8 cellular contexts compared by ENCODE assay signal in genomic region chr1:211606327-211606913, GRCh38. TPM values are rescaled to one million over a fixed set of nuclear protein-coding genes. Genes with fewer than 3 reads are reported as not detected.
DNase-seq lines count a peak whose midpoint lies in the region; ATAC-seq, FAIRE-seq and TF ChIP-seq lines count a peak whose summit lies in the region.

No MANE protein-coding gene starts in this region.

- H3K36me3 Mint-ChIP-seq in natural killer cell treated with Interleukin-12 subunit alpha and Interleukin-12 subunit beta and Interleukin-15 and Interleukin-18, amount 100 ng/mL, for 72 hours: no peaks in the 10 kb centered on the region

- intact Hi-C loops in Right ventricle myocardium superior (cut with DNase I) (no loop called here), kidney (cut with DNase I) (no loop called here)

- H3K9me3 Mint-ChIP-seq in natural killer cell treated with Interleukin-12 subunit alpha and Interleukin-12 subunit beta and Interleukin-15 and Interleukin-18, amount 100 ng/mL, for 72 hours: no peaks in the 10 kb centered on the region

- H3K4me1 Mint-ChIP-seq in natural killer cell treated with Interleukin-12 subunit alpha and Interleukin-12 subunit beta and Interleukin-15 and Interleukin-18, amount 100 ng/mL, for 72 hours (ENCODE audit: low read depth in 2 of 2): peaks cover 28 to 29% of the 10 kb centered on the region in 2 donors

- H3K4me1 ChIP-seq in right atrium auricular region: peaks cover 0 to 9% of the 10 kb centered on the region in 2 donors
- H3K4me1 ChIP-seq in kidney (ENCODE audit: control insufficient read depth in 1 of 2, insufficient read depth in 1 of 2, low read depth in 1 of 2, low read length in 2 of 2): no peaks in the 10 kb centered on the region

- FAIRE-seq in kidney (lab: Jason Lieb, UNC): no peak

- H3K9ac ChIP-seq in kidney (ENCODE audit: low read length in 2 of 2): no peak overlapping the region

- H3K27me3 Mint-ChIP-seq in natural killer cell treated with Interleukin-12 subunit alpha and Interleukin-12 subunit beta and Interleukin-15 and Interleukin-18, amount 100 ng/mL, for 72 hours: no peaks in the 10 kb centered on the region

- H3K36me3 ChIP-seq in right atrium auricular region (no peaks in the 10 kb centered on the region), kidney (ENCODE audit: control insufficient read depth in 1 of 2, insufficient read depth in 2 of 2, low read length in 2 of 2) (no peaks in the 10 kb centered on the region)

- DNase-seq in Right ventricle myocardium superior: no peak
- no peak for DNase-seq in right atrium auricular region (ENCODE audit: low spot score)
- DNase-seq in UCSD-AML1 (lab: John Stamatoyannopoulos, UW; ENCODE audit: unreplicated experiment): peak; percentile 49
- no peak for DNase-seq in natural killer cell treated with Interleukin-12 subunit alpha and Interleukin-12 subunit beta and Interleukin-15 and Interleukin-18, amount 100 ng/mL, for 72 hours (ENCODE audit: low spot score)
- no peak for DNase-seq in foreskin fibroblast
- DNase-seq in kidney: no peak
- DNase-seq in activated CD4-positive, CD25-positive, alpha-beta regulatory T cell treated with anti-CD3 and anti-CD28 coated beads, Interleukin-2, amount 50 U/mL, for 72 hours: no peak

- peak overlapping the region; percentile 88 for H3K4me3 Mint-ChIP-seq in natural killer cell treated with Interleukin-12 subunit alpha and Interleukin-12 subunit beta and Interleukin-15 and Interleukin-18, amount 100 ng/mL, for 72 hours

- H3K4me3 ChIP-seq in right atrium auricular region: peak overlapping the region in 1 of 2 donors; percentile 1
- H3K4me3 ChIP-seq in foreskin fibroblast (ENCODE audit: low read depth in 1 of 2, low read length in 2 of 2): no peak overlapping the region
- H3K4me3 ChIP-seq in kidney (ENCODE audit: low read length in 2 of 2): no peak overlapping the region

- H3K27ac Mint-ChIP-seq in natural killer cell treated with Interleukin-12 subunit alpha and Interleukin-12 subunit beta and Interleukin-15 and Interleukin-18, amount 100 ng/mL, for 72 hours: peak overlapping the region; percentile 94 to 98

- TF ChIP-seq CTCF in right atrium auricular region (IDR thresholded peaks at IDR 0.05): no peak
- TF ChIP-seq CTCF in foreskin fibroblast (IDR thresholded peaks at IDR 0.05; ENCODE audit: low read depth, low read length): no peak
- TF ChIP-seq CTCF in kidney (IDR thresholded peaks at IDR 0.05; ENCODE audit: borderline replicate concordance, extremely low read depth, insufficient read depth): no peak

- ATAC-seq in Right ventricle myocardium superior (ENCODE audit: poor library complexity) (peak; percentile 50), HG03045 (IDR thresholded peaks at IDR 0.05; ENCODE audit: unreplicated experiment) (peak; percentile 83)
- peak; percentile 69 to 76 for ATAC-seq in natural killer cell treated with Interleukin-12 subunit alpha and Interleukin-12 subunit beta and Interleukin-15 and Interleukin-18, amount 100 ng/mL, for 72 hours

- H3K9me3 ChIP-seq in right atrium auricular region (no peaks in the 10 kb centered on the region), kidney (ENCODE audit: control insufficient read depth in 1 of 2, low read length in 2 of 2) (no peaks in the 10 kb centered on the region)

- H3K27ac ChIP-seq in right atrium auricular region: no peak overlapping the region
- H3K27ac ChIP-seq in kidney (ENCODE audit: low read depth in 2 of 2, low read length in 2 of 2): no peak overlapping the region

- no peaks in the 10 kb centered on the region for H3K27me3 ChIP-seq in right atrium auricular region

RNA-seq across cellular contexts. Expression of gene SLC30A1, which starts 27.5 kb away (rescaled TPM):
- total RNA-seq in Right ventricle myocardium superior (9.8 TPM), right atrium auricular region (10 to 100 TPM; 10.5 to 13.1 TPM), kidney (37.7 TPM)
- total RNA-seq in natural killer cell treated with Interleukin-12 subunit alpha and Interleukin-12 subunit beta and Interleukin-15 and Interleukin-18, amount 100 ng/mL, for 72 hours: 10 to 100 TPM in 1 of 2 donors, 1 to 10 TPM in 1; 6.9 to 13.1 TPM
- 8.2 TPM for polyA plus RNA-seq in kidney (ENCODE audit: insufficient read depth, low read depth, low replicate concordance)
